Comparison of ENCODE assay signal across 20 cellular contexts in genomic region chr13:71949441-71949840, GRCh38.
"Had no signal": no experiment of that assay in that cellular context is flagged by ENCODE, and none has a peak within 500 bp of the region (broad histone marks: within the 10 kb centered on the region; RNA-seq: fewer than 3 reads in every experiment).

No MANE protein-coding gene starts in this region.

- DNase-seq: colonic mucosa; cortex of kidney; effector CD8-positive, alpha-beta T cell; effector memory CD8-positive, alpha-beta T cell; foreskin keratinocyte; heart left ventricle; hypothalamus; immature natural killer cell; islet precursor cell; kidney; kidney glomerular epithelial cell; left lung; left ventricle myocardium superior; lower lobe of right lung; mesenchymal stem cell; midbrain had no signal

- H3K4me3 Mint-ChIP-seq: dendritic cell treated with granulocyte-macrophage colony-stimulating factor and Interleukin-4, amounts not matched to agents 40 ng/mL and 50 ng/mL, for 4 days; effector memory CD8-positive, alpha-beta T cell; immature natural killer cell had no signal

- H3K9me3 Mint-ChIP-seq: dendritic cell treated with granulocyte-macrophage colony-stimulating factor and Interleukin-4, amounts not matched to agents 40 ng/mL and 50 ng/mL, for 4 days had no signal

- H3K4me1 ChIP-seq: colonic mucosa, esophagus muscularis mucosa, foreskin keratinocyte, gastroesophageal sphincter, heart left ventricle, left lung, lower lobe of right lung had no signal

- H3K27me3 Mint-ChIP-seq: dendritic cell treated with granulocyte-macrophage colony-stimulating factor and Interleukin-4, amounts not matched to agents 40 ng/mL and 50 ng/mL, for 4 days; effector memory CD8-positive, alpha-beta T cell had no signal

- H3K36me3 Mint-ChIP-seq: immature natural killer cell had no signal

- H3K79me2 ChIP-seq: hepatocyte had no signal

- H3K27me3 ChIP-seq: colonic mucosa, esophagus muscularis mucosa, foreskin keratinocyte, gastroesophageal sphincter, heart left ventricle, hepatocyte, left lung had no signal

- H3K4me2 ChIP-seq: hepatocyte had no signal

- H3K27ac ChIP-seq: colonic mucosa, esophagus muscularis mucosa, foreskin keratinocyte, gastroesophageal sphincter, heart left ventricle, hepatocyte, left lung, lower lobe of right lung had no signal

- H3K9me3 ChIP-seq: colonic mucosa, gastroesophageal sphincter, lower lobe of right lung had no signal

- H2AFZ ChIP-seq: hepatocyte had no signal

- H3K27ac Mint-ChIP-seq: dendritic cell treated with granulocyte-macrophage colony-stimulating factor and Interleukin-4, amounts not matched to agents 40 ng/mL and 50 ng/mL, for 4 days; effector memory CD8-positive, alpha-beta T cell; immature natural killer cell had no signal

- H3K4me1 Mint-ChIP-seq: immature natural killer cell had no signal

- ATAC-seq: effector memory CD8-positive, alpha-beta T cell; foreskin keratinocyte; gastroesophageal sphincter; heart left ventricle; left lung; left ventricle myocardium superior; lower lobe of right lung had no signal
